Comparison of ENCODE assay signal across 10 cellular contexts in the genomic region with DNA sequence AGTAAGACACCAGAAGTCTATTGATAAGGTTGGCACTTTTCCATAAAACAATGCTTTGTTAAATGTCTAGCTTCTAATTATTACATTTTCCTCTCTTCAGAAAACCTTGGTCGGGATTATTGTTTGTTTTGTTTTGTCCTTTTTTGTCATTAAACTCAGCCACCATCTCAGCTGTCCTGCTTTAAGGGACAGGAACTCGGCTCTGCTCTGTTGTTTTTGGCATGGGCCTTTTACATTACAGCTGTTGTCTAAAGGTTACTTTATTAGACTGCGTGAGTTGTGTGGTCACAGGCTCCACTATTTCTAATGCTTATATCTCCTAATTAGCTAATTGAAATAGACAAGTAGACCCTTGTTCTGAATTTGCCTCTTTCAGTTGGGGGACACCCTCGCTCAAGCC. TPM values are rescaled to one million over a fixed set of nuclear protein-coding genes. Genes with fewer than 3 reads are reported as not detected.
A peak's percentile ranks its signal among the peaks of the same experiment; 100 is the strongest.
DNase-seq lines count a peak whose midpoint lies in the region; ATAC-seq and TF ChIP-seq lines count a peak whose summit lies in the region.
"Had no signal": no experiment of that assay in that cellular context is flagged by ENCODE, and none has a peak within 500 bp of the region (broad histone marks: within the 10 kb centered on the region; RNA-seq: fewer than 3 reads in every experiment).

No MANE protein-coding gene starts in this region.

- WGBS in esophagus squamous epithelium, 2 donors = 17 to 27% methylated on average over 4 of the region's 4 CpGs
- 32 to 47% methylated on average over 4 of the region's 4 CpGs for WGBS in tibial nerve, 2 donors

- TF ChIP-seq CTCF in esophagus squamous epithelium (IDR thresholded peaks at IDR 0.05) (no peak), tibial nerve (IDR thresholded peaks at IDR 0.05) (no peak)

- H3K4me1 ChIP-seq in esophagus squamous epithelium (peaks cover 9 to 77% (median 14%) of the 10 kb centered on the region in 3 donors), muscle layer of duodenum (ENCODE audit: control insufficient read depth in 1 of 2, insufficient read depth in 2 of 2, low read length in 2 of 2) (peaks cover 0 to 5% of the 10 kb centered on the region in 2 donors), tibial nerve (peaks cover 0 to 63% (median 2%) of the 10 kb centered on the region in 4 donors)

- H3K4me3 Mint-ChIP-seq in activated CD8-positive, alpha-beta memory T cell treated with anti-CD3 and anti-CD28 coated beads, Interleukin-2, amount 10 ng/mL, durations not matched to agents 7 days and 5 days = no peak overlapping the region

- CTCF ChIA-PET in activated CD8-positive, alpha-beta memory T cell treated with anti-CD3 and anti-CD28 coated beads, Interleukin-2, amount 10 ng/mL, durations not matched to agents 7 days and 5 days (lab: Charles Lee) = no interaction called here

- H3K27me3 Mint-ChIP-seq in activated CD8-positive, alpha-beta memory T cell treated with anti-CD3 and anti-CD28 coated beads, Interleukin-2, amount 10 ng/mL, durations not matched to agents 7 days and 5 days = peaks cover 51% of the 10 kb centered on the region

- no peaks in the 10 kb centered on the region for H3K9me3 ChIP-seq in esophagus squamous epithelium
- H3K9me3 ChIP-seq in muscle layer of duodenum (ENCODE audit: control insufficient read depth in 1 of 2, low read length in 2 of 2) = no peaks in the 10 kb centered on the region
- H3K9me3 ChIP-seq in tibial nerve = no peaks in the 10 kb centered on the region

- no peaks in the 10 kb centered on the region for H3K36me3 ChIP-seq in esophagus squamous epithelium
- H3K36me3 ChIP-seq in muscle layer of duodenum (ENCODE audit: control insufficient read depth in 1 of 2, insufficient read depth in 2 of 2, low read length in 2 of 2) = no peaks in the 10 kb centered on the region
- no peaks in the 10 kb centered on the region for H3K36me3 ChIP-seq in tibial nerve
- H3K36me3 ChIP-seq: brain microvascular endothelial cell had no signal

- no peak for TF ChIP-seq POLR2A in esophagus squamous epithelium (IDR thresholded peaks at IDR 0.05)
- no peak for TF ChIP-seq POLR2A in tibial nerve (IDR thresholded peaks at IDR 0.05)

- H3K27me3 ChIP-seq in esophagus squamous epithelium (no peaks in the 10 kb centered on the region), muscle layer of duodenum (ENCODE audit: low read depth, low read length) (peaks cover 4% of the 10 kb centered on the region), tibial nerve (no peaks in the 10 kb centered on the region)
- H3K27me3 ChIP-seq: brain microvascular endothelial cell had no signal

- DNase-seq in DMS79 treated with DMSO at 0.1 percent for 48 hours (lab: John Stamatoyannopoulos, UW) (peak; percentile 51), DMS79 (lab: John Stamatoyannopoulos, UW) (no peak), esophagus squamous epithelium (lab: John Stamatoyannopoulos, UW) (no peak), tibial nerve (ENCODE audit: low spot score in 2 of 2) (no peak)
- no peak for DNase-seq in activated CD8-positive, alpha-beta memory T cell treated with anti-CD3 and anti-CD28 coated beads, Interleukin-2, amount 10 ng/mL, durations not matched to agents 7 days and 5 days
- DNase-seq: brain microvascular endothelial cell, NCI-H2171 treated with DMSO at 0.1 percent for 48 hours had no signal

- no peaks in the 10 kb centered on the region for H3K36me3 Mint-ChIP-seq in activated CD8-positive, alpha-beta memory T cell treated with anti-CD3 and anti-CD28 coated beads, Interleukin-2, amount 10 ng/mL, durations not matched to agents 7 days and 5 days

- no peaks in the 10 kb centered on the region for H3K9me3 Mint-ChIP-seq in activated CD8-positive, alpha-beta memory T cell treated with anti-CD3 and anti-CD28 coated beads, Interleukin-2, amount 10 ng/mL, durations not matched to agents 7 days and 5 days (ENCODE audit: low read depth)

- H3K4me3 ChIP-seq in esophagus squamous epithelium (peak overlapping the region; percentile 54 to 63 (median 56)), muscle layer of duodenum (ENCODE audit: low read depth in 1 of 2, low read length in 2 of 2) (peak overlapping the region; percentile 3 to 51), tibial nerve (peak overlapping the region; percentile 13 to 49 (median 22))

- intact Hi-C loops in esophagus squamous epithelium (cut with DNase I) = no loop called here

- H3K27ac Mint-ChIP-seq in activated CD8-positive, alpha-beta memory T cell treated with anti-CD3 and anti-CD28 coated beads, Interleukin-2, amount 10 ng/mL, durations not matched to agents 7 days and 5 days = no peak overlapping the region

- H3K27ac ChIP-seq in esophagus squamous epithelium = peak overlapping the region; percentile 84 to 91 (median 88)
- peak overlapping the region; percentile 61 for H3K27ac ChIP-seq in muscle layer of duodenum (ENCODE audit: low read length)
- peak overlapping the region; percentile 31 to 85 (median 66) for H3K27ac ChIP-seq in tibial nerve
- H3K27ac ChIP-seq: brain microvascular endothelial cell had no signal

- no peaks in the 10 kb centered on the region for H3K4me1 Mint-ChIP-seq in activated CD8-positive, alpha-beta memory T cell treated with anti-CD3 and anti-CD28 coated beads, Interleukin-2, amount 10 ng/mL, durations not matched to agents 7 days and 5 days

- ATAC-seq in activated CD8-positive, alpha-beta memory T cell treated with anti-CD3 and anti-CD28 coated beads, Interleukin-2, amount 10 ng/mL, durations not matched to agents 7 days and 5 days = no peak
- ATAC-seq in GM21717 (IDR thresholded peaks at IDR 0.05; ENCODE audit: unreplicated experiment) (no peak), GM19395 (IDR thresholded peaks at IDR 0.05; ENCODE audit: unreplicated experiment) (no peak)

- peak in 1 of 2 donors; percentile 25 for TF ChIP-seq EP300 in tibial nerve (IDR thresholded peaks at IDR 0.05)

RNA-seq across cellular contexts. Expression of a gene that starts 1.5 kb away (rescaled TPM):
- total RNA-seq in esophagus squamous epithelium (10 to 100 TPM; 27.1 to 39.2 (median 31.3) TPM), tibial nerve (100 to 1,000 TPM in 1 of 4 donors, 10 to 100 TPM in 3; 64.5 to 105 (median 72.0) TPM)
- not detected for total RNA-seq in activated CD8-positive, alpha-beta memory T cell treated with anti-CD3 and anti-CD28 coated beads, Interleukin-2, amount 10 ng/mL, durations not matched to agents 7 days and 5 days

Comparison
In these comparisons a context has a peak if more than half of its experiments do, and no peak if none do; other contexts are left out.
1. RNA of a gene that starts 1.5 kb away (total RNA-seq): 64.5 to 105 TPM in tibial nerve and 27.1 to 39.2 TPM in esophagus squamous epithelium; not detected in activated CD8-positive, alpha-beta memory T cell treated with anti-CD3 and anti-CD28 coated beads, Interleukin-2, amount 10 ng/mL, durations not matched to agents 7 days and 5 days; every median in the first group is over 10 times any median in the second.
2. Peak in every context shown above with its lines, with median percentiles within 50 percentile points of each other: H3K27ac ChIP-seq and H3K4me3 ChIP-seq.